ENCODE assay signal across 22 cellular contexts in the genomic region with DNA sequence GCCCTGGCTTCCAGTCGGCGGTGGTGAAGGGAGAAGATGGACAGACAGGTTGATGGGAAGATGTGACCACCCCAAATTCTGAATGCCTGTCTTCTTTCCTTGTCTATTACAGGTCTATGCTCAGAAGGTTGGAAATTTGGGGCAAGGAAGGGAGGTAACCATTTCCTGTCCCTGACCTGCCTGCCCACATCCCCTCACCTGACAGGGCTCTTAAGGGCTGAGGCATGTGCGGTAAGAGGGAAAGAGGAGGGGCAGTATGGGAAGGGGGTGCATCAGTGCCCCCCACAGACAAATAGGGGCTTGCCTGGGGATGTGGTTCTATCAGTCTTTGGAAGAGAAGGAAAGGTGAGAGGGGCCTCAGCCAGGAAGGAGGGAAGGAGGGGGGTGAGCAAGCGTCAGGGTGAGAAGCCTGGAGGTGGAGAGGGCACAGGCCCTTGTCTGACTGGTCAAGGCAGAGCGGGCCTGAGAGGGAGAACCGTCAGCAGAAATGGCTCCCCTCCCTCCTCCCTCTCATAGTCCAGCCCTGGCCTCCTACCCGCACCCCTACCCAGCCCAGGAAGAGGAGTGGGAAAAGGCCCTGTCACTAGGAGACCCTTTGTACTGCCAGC.
DNase-seq lines count a peak whose midpoint lies in the region; ATAC-seq and TF ChIP-seq lines count a peak whose summit lies in the region.
"Had no signal": no experiment of that assay in that cellular context is flagged by ENCODE, and none has a peak within 500 bp of the region (broad histone marks: within the 10 kb centered on the region; RNA-seq: fewer than 3 reads in every experiment).

No MANE protein-coding gene starts in this region.

- no peak overlapping the region for H3K4me3 ChIP-seq in BLaER1 treated with 17β-estradiol and CSF1 and Interleukin-3, amounts not matched to agents 10 nM and 100 nM
- no peak overlapping the region for H3K4me3 ChIP-seq in CD8-positive, alpha-beta T cell (ENCODE audit: low read depth, low read length)
- H3K4me3 ChIP-seq: cardiac muscle cell, mucosa of descending colon, pancreas, vagina had no signal

- no peak for TF ChIP-seq CTCF in CD8-positive, alpha-beta T cell (IDR thresholded peaks at IDR 0.05)
- TF ChIP-seq CTCF in GM10266 (IDR thresholded peaks at IDR 0.05; ENCODE audit: control insufficient read depth, insufficient read depth, low read depth, missing control alignments) = no peak

- no peaks in the 10 kb centered on the region for H3K9me3 Mint-ChIP-seq in CD8-positive, alpha-beta T cell
- no peaks in the 10 kb centered on the region for H3K9me3 Mint-ChIP-seq in activated T-helper 17 cell treated with anti-CD3 and anti-CD28 coated beads, Interleukin-2, amount 50 U/mL, for 72 hours
- H3K9me3 Mint-ChIP-seq in natural killer cell treated with Interleukin-12 subunit alpha and Interleukin-12 subunit beta and Interleukin-15 and Interleukin-18, amount 100 ng/mL, for 72 hours = no peaks in the 10 kb centered on the region
- H3K9me3 Mint-ChIP-seq: HFFc6 had no signal

- POLR2A ChIA-PET in CD8-positive, alpha-beta T cell (lab: Charles Lee) = no interaction called here

- peak in 1 of 7 experiments; percentile 26 for DNase-seq in CD8-positive, alpha-beta T cell
- no peak for DNase-seq in natural killer cell treated with Interleukin-12 subunit alpha and Interleukin-12 subunit beta and Interleukin-15 and Interleukin-18, amount 100 ng/mL, for 72 hours (ENCODE audit: low spot score)
- DNase-seq in NCI-H2227 (lab: John Stamatoyannopoulos, UW; ENCODE audit: unreplicated experiment) = no peak
- DNase-seq in NCI-H446 (lab: John Stamatoyannopoulos, UW) = no peak
- DNase-seq in GM10266 (ENCODE audit: extremely low spot score) = no peak
- DNase-seq: activated CD4-positive, CD25-positive, alpha-beta regulatory T cell; activated CD8-positive, alpha-beta memory T cell treated with anti-CD3 and anti-CD28 coated beads, Interleukin-2, amount 50 U/mL, for 48 hours; AML-193; HFFc6; mucosa of descending colon; NCI-H1092; NCI-H2081; NCI-H524 treated with DMSO at 0.1 percent for 48 hours; pancreas; SJCRH30; stimulated activated CD4-positive, alpha-beta T cell treated with anti-CD3 and anti-CD28 coated beads, Interleukin-1b, Interleukin-23, amount 100 ng/mL, for 48 hours had no signal

- H3K4me1 ChIP-seq in BLaER1 treated with 17β-estradiol and CSF1 and Interleukin-3, amounts not matched to agents 10 nM and 100 nM = peaks cover 36 to 69% (median 48%) of the 10 kb centered on the region in 10 experiments
- peaks cover 50% of the 10 kb centered on the region for H3K4me1 ChIP-seq in CD8-positive, alpha-beta T cell (ENCODE audit: insufficient read depth, low read length)

- H3K4me1 Mint-ChIP-seq in CD8-positive, alpha-beta T cell (ENCODE audit: low read depth) = peaks cover 47% of the 10 kb centered on the region
- H3K4me1 Mint-ChIP-seq in activated T-helper 17 cell treated with anti-CD3 and anti-CD28 coated beads, Interleukin-2, amount 50 U/mL, for 72 hours = peaks cover 42% of the 10 kb centered on the region
- H3K4me1 Mint-ChIP-seq in natural killer cell treated with Interleukin-12 subunit alpha and Interleukin-12 subunit beta and Interleukin-15 and Interleukin-18, amount 100 ng/mL, for 72 hours (ENCODE audit: low read depth in 2 of 2) = peaks cover 31 to 44% of the 10 kb centered on the region in 2 donors

- CTCF ChIA-PET in CD8-positive, alpha-beta T cell (lab: Charles Lee) = interaction anchor here (1.2 to 2.2 kb wide), 3 partner anchors 14 to 149 kb away, joined by 3 to 5 read pairs (median 3); no protein-coding TSS in a partner anchor

- peak overlapping the region; percentile 28 to 96 (median 91) for H3K4me2 ChIP-seq in BLaER1 treated with 17β-estradiol and CSF1 and Interleukin-3, amounts not matched to agents 10 nM and 100 nM
- H3K4me2 ChIP-seq: KMS-11 had no signal

- intact Hi-C loops in CD8-positive, alpha-beta T cell (cut with DNase I, micrococcal nuclease) = loop anchor here in 1 of 2 experiments (1.0 to 5.0 kb wide), 2 partner anchors 27 to 151 kb away; no protein-coding TSS in a partner anchor

- H4K20me1 ChIP-seq in BLaER1 treated with 17β-estradiol and CSF1 and Interleukin-3, amounts not matched to agents 10 nM and 100 nM = no peaks in the 10 kb centered on the region

- H3K9ac ChIP-seq in BLaER1 treated with 17β-estradiol and CSF1 and Interleukin-3, amounts not matched to agents 10 nM and 100 nM = peak overlapping the region in 1 of 11 experiments; percentile 24; a peak in 1 of 22 replicates
- H3K9ac ChIP-seq: KMS-11 had no signal

- no peaks in the 10 kb centered on the region for H3K36me3 Mint-ChIP-seq in CD8-positive, alpha-beta T cell
- H3K36me3 Mint-ChIP-seq in activated T-helper 17 cell treated with anti-CD3 and anti-CD28 coated beads, Interleukin-2, amount 50 U/mL, for 72 hours (ENCODE audit: low read depth) = no peaks in the 10 kb centered on the region
- no peaks in the 10 kb centered on the region for H3K36me3 Mint-ChIP-seq in natural killer cell treated with Interleukin-12 subunit alpha and Interleukin-12 subunit beta and Interleukin-15 and Interleukin-18, amount 100 ng/mL, for 72 hours

- H3K36me3 ChIP-seq in BLaER1 treated with 17β-estradiol and CSF1 and Interleukin-3, amounts not matched to agents 10 nM and 100 nM = no peaks in the 10 kb centered on the region
- H3K36me3 ChIP-seq in CD8-positive, alpha-beta T cell (ENCODE audit: insufficient read depth, low read length) = no peaks in the 10 kb centered on the region
- H3K36me3 ChIP-seq: cardiac muscle cell, pancreas, SJCRH30, vagina had no signal

- peak overlapping the region; percentile 77 for H3K27ac Mint-ChIP-seq in CD8-positive, alpha-beta T cell
- H3K27ac Mint-ChIP-seq in activated T-helper 17 cell treated with anti-CD3 and anti-CD28 coated beads, Interleukin-2, amount 50 U/mL, for 72 hours = peak overlapping the region; percentile 80
- peak overlapping the region in 1 of 2 donors; percentile 92 for H3K27ac Mint-ChIP-seq in natural killer cell treated with Interleukin-12 subunit alpha and Interleukin-12 subunit beta and Interleukin-15 and Interleukin-18, amount 100 ng/mL, for 72 hours
- H3K27ac Mint-ChIP-seq: HFFc6 had no signal

- H3K27me3 Mint-ChIP-seq in CD8-positive, alpha-beta T cell (ENCODE audit: low read depth) = peaks cover 13% of the 10 kb centered on the region
- peaks cover 6% of the 10 kb centered on the region for H3K27me3 Mint-ChIP-seq in activated T-helper 17 cell treated with anti-CD3 and anti-CD28 coated beads, Interleukin-2, amount 50 U/mL, for 72 hours
- peaks cover 33 to 59% of the 10 kb centered on the region in 2 donors for H3K27me3 Mint-ChIP-seq in natural killer cell treated with Interleukin-12 subunit alpha and Interleukin-12 subunit beta and Interleukin-15 and Interleukin-18, amount 100 ng/mL, for 72 hours

- peaks cover 24 to 34% (median 32%) of the 10 kb centered on the region in 11 experiments for H3K27me3 ChIP-seq in BLaER1 treated with 17β-estradiol and CSF1 and Interleukin-3, amounts not matched to agents 10 nM and 100 nM
- H3K27me3 ChIP-seq in CD8-positive, alpha-beta T cell (ENCODE audit: insufficient read depth, low read length) = no peaks in the 10 kb centered on the region
- H3K27me3 ChIP-seq: cardiac muscle cell, pancreas, vagina had no signal

- peak; percentile 30 for ATAC-seq in CD8-positive, alpha-beta T cell
- ATAC-seq in activated T-helper 17 cell treated with anti-CD3 and anti-CD28 coated beads, Interleukin-2, amount 50 U/mL, for 72 hours (replicated peaks) = no peak
- ATAC-seq in natural killer cell treated with Interleukin-12 subunit alpha and Interleukin-12 subunit beta and Interleukin-15 and Interleukin-18, amount 100 ng/mL, for 72 hours = no peak
- ATAC-seq: esophagus mucosa, mucosa of descending colon, pancreas had no signal

- H3K4me3 Mint-ChIP-seq in CD8-positive, alpha-beta T cell = peak overlapping the region; percentile 69
- peak overlapping the region; percentile 38 for H3K4me3 Mint-ChIP-seq in activated T-helper 17 cell treated with anti-CD3 and anti-CD28 coated beads, Interleukin-2, amount 50 U/mL, for 72 hours
- H3K4me3 Mint-ChIP-seq in natural killer cell treated with Interleukin-12 subunit alpha and Interleukin-12 subunit beta and Interleukin-15 and Interleukin-18, amount 100 ng/mL, for 72 hours = peak overlapping the region; percentile 60
- H3K4me3 Mint-ChIP-seq: HFFc6 had no signal

- H3K9me3 ChIP-seq in BLaER1 treated with 17β-estradiol and CSF1 and Interleukin-3, amounts not matched to agents 10 nM and 100 nM (replicated peaks in 1 of 11) = peaks cover 0 to 7% (median 0%) of the 10 kb centered on the region in 11 experiments; a peak in 1 of 22 replicates
- H3K9me3 ChIP-seq in CD8-positive, alpha-beta T cell (ENCODE audit: low read length) = no peaks in the 10 kb centered on the region
- H3K9me3 ChIP-seq: mucosa of descending colon, pancreas, SJCRH30, vagina had no signal

- peak overlapping the region in 7 of 11 experiments; percentile 4 to 95 (median 87); a peak in 12 of 22 replicates for H3K27ac ChIP-seq in BLaER1 treated with 17β-estradiol and CSF1 and Interleukin-3, amounts not matched to agents 10 nM and 100 nM
- no peak overlapping the region for H3K27ac ChIP-seq in CD8-positive, alpha-beta T cell (ENCODE audit: low read depth, low read length)
- H3K27ac ChIP-seq: KMS-11, pancreas, SJCRH30, vagina had no signal
